In the genomic region with DNA sequence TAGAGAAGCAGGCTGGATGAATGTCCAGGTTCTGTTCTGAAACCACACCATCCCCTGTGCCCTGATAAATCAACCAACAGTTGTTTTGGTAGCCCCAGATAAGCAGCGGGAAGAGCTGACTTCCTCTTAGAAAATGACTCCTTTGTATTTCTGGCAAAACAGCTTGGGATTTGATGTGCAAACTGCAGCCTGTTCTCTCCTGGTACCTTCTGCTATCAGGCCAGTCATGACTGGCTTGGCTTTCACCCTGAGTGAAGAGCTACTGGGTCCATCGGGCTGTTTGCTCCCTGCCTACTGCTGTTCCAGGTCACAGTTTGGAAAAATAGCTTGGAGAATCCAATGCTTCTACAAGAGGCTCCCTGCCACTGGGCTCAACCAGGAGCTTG, we compare ENCODE assay signal across 1 cellular context.
TF ChIP-seq lines count a peak whose summit lies in the region.

No MANE protein-coding gene starts in this region.

TF ChIP-seq in K562, 482 proteins besides CTCF, POLR2A, EP300 and RAD21 (continued from another document and continues in another):
- TF ChIP-seq, protein P1, sequence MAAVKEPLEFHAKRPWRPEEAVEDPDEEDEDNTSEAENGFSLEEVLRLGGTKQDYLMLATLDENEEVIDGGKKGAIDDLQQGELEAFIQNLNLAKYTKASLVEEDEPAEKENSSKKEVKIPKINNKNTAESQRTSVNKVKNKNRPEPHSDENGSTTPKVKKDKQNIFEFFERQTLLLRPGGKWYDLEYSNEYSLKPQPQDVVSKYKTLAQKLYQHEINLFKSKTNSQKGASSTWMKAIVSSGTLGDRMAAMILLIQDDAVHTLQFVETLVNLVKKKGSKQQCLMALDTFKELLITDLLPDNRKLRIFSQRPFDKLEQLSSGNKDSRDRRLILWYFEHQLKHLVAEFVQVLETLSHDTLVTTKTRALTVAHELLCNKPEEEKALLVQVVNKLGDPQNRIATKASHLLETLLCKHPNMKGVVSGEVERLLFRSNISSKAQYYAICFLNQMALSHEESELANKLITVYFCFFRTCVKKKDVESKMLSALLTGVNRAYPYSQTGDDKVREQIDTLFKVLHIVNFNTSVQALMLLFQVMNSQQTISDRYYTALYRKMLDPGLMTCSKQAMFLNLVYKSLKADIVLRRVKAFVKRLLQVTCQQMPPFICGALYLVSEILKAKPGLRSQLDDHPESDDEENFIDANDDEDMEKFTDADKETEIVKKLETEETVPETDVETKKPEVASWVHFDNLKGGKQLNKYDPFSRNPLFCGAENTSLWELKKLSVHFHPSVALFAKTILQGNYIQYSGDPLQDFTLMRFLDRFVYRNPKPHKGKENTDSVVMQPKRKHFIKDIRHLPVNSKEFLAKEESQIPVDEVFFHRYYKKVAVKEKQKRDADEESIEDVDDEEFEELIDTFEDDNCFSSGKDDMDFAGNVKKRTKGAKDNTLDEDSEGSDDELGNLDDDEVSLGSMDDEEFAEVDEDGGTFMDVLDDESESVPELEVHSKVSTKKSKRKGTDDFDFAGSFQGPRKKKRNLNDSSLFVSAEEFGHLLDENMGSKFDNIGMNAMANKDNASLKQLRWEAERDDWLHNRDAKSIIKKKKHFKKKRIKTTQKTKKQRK (IDR thresholded peaks at IDR 0.05; ENCODE audit: borderline replicate concordance, low read depth, low read length) = no peak
- TF ChIP-seq, protein P2, sequence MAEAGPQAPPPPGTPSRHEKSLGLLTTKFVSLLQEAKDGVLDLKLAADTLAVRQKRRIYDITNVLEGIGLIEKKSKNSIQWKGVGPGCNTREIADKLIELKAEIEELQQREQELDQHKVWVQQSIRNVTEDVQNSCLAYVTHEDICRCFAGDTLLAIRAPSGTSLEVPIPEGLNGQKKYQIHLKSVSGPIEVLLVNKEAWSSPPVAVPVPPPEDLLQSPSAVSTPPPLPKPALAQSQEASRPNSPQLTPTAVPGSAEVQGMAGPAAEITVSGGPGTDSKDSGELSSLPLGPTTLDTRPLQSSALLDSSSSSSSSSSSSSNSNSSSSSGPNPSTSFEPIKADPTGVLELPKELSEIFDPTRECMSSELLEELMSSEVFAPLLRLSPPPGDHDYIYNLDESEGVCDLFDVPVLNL (CRISPR knock-in tag; IDR thresholded peaks at IDR 0.05; ENCODE audit: low read depth) = no peak
- TF ChIP-seq KDM4B (IDR thresholded peaks at IDR 0.05; ENCODE audit: borderline replicate concordance in 2 of 2, low read depth in 1 of 2) (no peak), MCM2 (IDR thresholded peaks at IDR 0.05; ENCODE audit: low read depth) (no peak), KLF13 (tag; IDR thresholded peaks at IDR 0.05; ENCODE audit: borderline replicate concordance, low read depth) (0 out of 2 replicates have a peak, but pooled peaks have one; percentile 53), FOXK1 (CRISPR knock-in tag; IDR thresholded peaks at IDR 0.05; ENCODE audit: borderline replicate concordance) (0 out of 2 replicates have a peak, but pooled peaks have one; percentile 54), RBM34 (IDR thresholded peaks at IDR 0.05; ENCODE audit: borderline replicate concordance, insufficient read depth, low read length) (no peak), ETV1 (tag; conservative IDR thresholded peaks at IDR 0.05; ENCODE audit: low read depth) (peak; percentile 94), HEY1 (CRISPR knock-in tag; IDR thresholded peaks at IDR 0.05; ENCODE audit: borderline replicate concordance) (peak; percentile 9; the same call in 1 of the 2 replicates), SNRNP70 (optimal IDR thresholded peaks at IDR 0.05; ENCODE audit: low read depth, low read length) (no peak), MBD2 (IDR thresholded peaks at IDR 0.05; ENCODE audit: borderline replicate concordance, low read depth) (peak; percentile 90), HNRNPUL1 (IDR thresholded peaks at IDR 0.05; ENCODE audit: low read length) (no peak), ZSCAN32 (CRISPR knock-in tag; IDR thresholded peaks at IDR 0.05) (no peak), PRPF4 (IDR thresholded peaks at IDR 0.05; ENCODE audit: insufficient read depth, low read depth, low read length, poor library complexity, severe bottlenecking) (no peak), FOXP1 (CRISPR knock-in tag; IDR thresholded peaks at IDR 0.05) (0 out of 2 replicates have a peak, but pooled peaks have one; percentile 41), NCOA6 (IDR thresholded peaks at IDR 0.05) (no peak), SIRT6 (IDR thresholded peaks at IDR 0.05; ENCODE audit: low read depth, low read length) (no peak), ZNF77 (CRISPR knock-in tag; IDR thresholded peaks at IDR 0.05) (no peak), TEAD2 (tag; IDR thresholded peaks at IDR 0.05) (no peak), EGR1 (conservative IDR thresholded peaks at IDR 0.05) (0 out of 2 replicates have a peak, but pooled peaks have one; percentile 9), TAF9B (IDR thresholded peaks at IDR 0.05; ENCODE audit: partially characterized antibody) (no peak), ZNF785 (CRISPR knock-in tag; IDR thresholded peaks at IDR 0.05) (no peak), ZNF324 (CRISPR knock-in tag; IDR thresholded peaks at IDR 0.05) (0 out of 2 replicates have a peak, but pooled peaks have one; percentile 2), GABPB2 (CRISPR knock-in tag; conservative IDR thresholded peaks at IDR 0.05) (no peak), MAFG (tag; conservative IDR thresholded peaks at IDR 0.05) (peak; percentile 77), GTF2A2 (tag; IDR thresholded peaks at IDR 0.05) (no peak), NFE2 (IDR thresholded peaks at IDR 0.05; ENCODE audit: low read depth) (peak; percentile 90), NR2F6 (CRISPR knock-in tag; IDR thresholded peaks at IDR 0.05) (no peak), HNRNPLL (IDR thresholded peaks at IDR 0.05; ENCODE audit: low read depth, low read length, poor library complexity, severe bottlenecking) (no peak), ELF2 (CRISPR knock-in tag; IDR thresholded peaks at IDR 0.05) (no peak; the same call in 1 of the 2 replicates), ZZZ3 (IDR thresholded peaks at IDR 0.05) (no peak), ZBTB8A (IDR thresholded peaks at IDR 0.05; ENCODE audit: partially characterized antibody) (no peak), ZNF143 (CRISPR knock-in tag; IDR thresholded peaks at IDR 0.05) (no peak), SRSF1 (IDR thresholded peaks at IDR 0.05; ENCODE audit: low read depth, low read length) (no peak), FIP1L1 (IDR thresholded peaks at IDR 0.05; ENCODE audit: low read depth, low read length, poor library complexity, severe bottlenecking) (no peak), ZNF174 (CRISPR knock-in tag; IDR thresholded peaks at IDR 0.05) (no peak), SRF (CRISPR knock-in tag; IDR thresholded peaks at IDR 0.05) (no peak), ZNF232 (CRISPR knock-in tag; IDR thresholded peaks at IDR 0.05) (no peak)
- TF ChIP-seq, protein P3, sequence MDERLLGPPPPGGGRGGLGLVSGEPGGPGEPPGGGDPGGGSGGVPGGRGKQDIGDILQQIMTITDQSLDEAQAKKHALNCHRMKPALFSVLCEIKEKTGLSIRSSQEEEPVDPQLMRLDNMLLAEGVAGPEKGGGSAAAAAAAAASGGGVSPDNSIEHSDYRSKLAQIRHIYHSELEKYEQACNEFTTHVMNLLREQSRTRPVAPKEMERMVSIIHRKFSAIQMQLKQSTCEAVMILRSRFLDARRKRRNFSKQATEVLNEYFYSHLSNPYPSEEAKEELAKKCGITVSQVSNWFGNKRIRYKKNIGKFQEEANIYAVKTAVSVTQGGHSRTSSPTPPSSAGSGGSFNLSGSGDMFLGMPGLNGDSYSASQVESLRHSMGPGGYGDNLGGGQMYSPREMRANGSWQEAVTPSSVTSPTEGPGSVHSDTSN (CRISPR knock-in tag; IDR thresholded peaks at IDR 0.05; ENCODE audit: low read depth) = no peak
- TF ChIP-seq, protein P3 (tag; conservative IDR thresholded peaks at IDR 0.05; ENCODE audit: low read depth) = peak; percentile 86
- TF ChIP-seq, protein P4, sequence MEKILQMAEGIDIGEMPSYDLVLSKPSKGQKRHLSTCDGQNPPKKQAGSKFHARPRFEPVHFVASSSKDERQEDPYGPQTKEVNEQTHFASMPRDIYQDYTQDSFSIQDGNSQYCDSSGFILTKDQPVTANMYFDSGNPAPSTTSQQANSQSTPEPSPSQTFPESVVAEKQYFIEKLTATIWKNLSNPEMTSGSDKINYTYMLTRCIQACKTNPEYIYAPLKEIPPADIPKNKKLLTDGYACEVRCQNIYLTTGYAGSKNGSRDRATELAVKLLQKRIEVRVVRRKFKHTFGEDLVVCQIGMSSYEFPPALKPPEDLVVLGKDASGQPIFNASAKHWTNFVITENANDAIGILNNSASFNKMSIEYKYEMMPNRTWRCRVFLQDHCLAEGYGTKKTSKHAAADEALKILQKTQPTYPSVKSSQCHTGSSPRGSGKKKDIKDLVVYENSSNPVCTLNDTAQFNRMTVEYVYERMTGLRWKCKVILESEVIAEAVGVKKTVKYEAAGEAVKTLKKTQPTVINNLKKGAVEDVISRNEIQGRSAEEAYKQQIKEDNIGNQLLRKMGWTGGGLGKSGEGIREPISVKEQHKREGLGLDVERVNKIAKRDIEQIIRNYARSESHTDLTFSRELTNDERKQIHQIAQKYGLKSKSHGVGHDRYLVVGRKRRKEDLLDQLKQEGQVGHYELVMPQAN (IDR thresholded peaks at IDR 0.05; ENCODE audit: borderline replicate concordance) = no peak
- TF ChIP-seq, protein P5, sequence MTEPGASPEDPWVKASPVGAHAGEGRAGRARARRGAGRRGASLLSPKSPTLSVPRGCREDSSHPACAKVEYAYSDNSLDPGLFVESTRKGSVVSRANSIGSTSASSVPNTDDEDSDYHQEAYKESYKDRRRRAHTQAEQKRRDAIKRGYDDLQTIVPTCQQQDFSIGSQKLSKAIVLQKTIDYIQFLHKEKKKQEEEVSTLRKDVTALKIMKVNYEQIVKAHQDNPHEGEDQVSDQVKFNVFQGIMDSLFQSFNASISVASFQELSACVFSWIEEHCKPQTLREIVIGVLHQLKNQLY (CRISPR knock-in tag; conservative IDR thresholded peaks at IDR 0.05) = no peak
- TF ChIP-seq, protein P6, sequence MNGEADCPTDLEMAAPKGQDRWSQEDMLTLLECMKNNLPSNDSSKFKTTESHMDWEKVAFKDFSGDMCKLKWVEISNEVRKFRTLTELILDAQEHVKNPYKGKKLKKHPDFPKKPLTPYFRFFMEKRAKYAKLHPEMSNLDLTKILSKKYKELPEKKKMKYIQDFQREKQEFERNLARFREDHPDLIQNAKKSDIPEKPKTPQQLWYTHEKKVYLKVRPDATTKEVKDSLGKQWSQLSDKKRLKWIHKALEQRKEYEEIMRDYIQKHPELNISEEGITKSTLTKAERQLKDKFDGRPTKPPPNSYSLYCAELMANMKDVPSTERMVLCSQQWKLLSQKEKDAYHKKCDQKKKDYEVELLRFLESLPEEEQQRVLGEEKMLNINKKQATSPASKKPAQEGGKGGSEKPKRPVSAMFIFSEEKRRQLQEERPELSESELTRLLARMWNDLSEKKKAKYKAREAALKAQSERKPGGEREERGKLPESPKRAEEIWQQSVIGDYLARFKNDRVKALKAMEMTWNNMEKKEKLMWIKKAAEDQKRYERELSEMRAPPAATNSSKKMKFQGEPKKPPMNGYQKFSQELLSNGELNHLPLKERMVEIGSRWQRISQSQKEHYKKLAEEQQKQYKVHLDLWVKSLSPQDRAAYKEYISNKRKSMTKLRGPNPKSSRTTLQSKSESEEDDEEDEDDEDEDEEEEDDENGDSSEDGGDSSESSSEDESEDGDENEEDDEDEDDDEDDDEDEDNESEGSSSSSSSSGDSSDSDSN (IDR thresholded peaks at IDR 0.05; ENCODE audit: borderline replicate concordance in 1 of 2, low read depth in 2 of 2, low read length in 2 of 2) = peak in 1 of 2 experiments; percentile 76; a peak in 1 of 4 replicates
- TF ChIP-seq, protein P7, sequence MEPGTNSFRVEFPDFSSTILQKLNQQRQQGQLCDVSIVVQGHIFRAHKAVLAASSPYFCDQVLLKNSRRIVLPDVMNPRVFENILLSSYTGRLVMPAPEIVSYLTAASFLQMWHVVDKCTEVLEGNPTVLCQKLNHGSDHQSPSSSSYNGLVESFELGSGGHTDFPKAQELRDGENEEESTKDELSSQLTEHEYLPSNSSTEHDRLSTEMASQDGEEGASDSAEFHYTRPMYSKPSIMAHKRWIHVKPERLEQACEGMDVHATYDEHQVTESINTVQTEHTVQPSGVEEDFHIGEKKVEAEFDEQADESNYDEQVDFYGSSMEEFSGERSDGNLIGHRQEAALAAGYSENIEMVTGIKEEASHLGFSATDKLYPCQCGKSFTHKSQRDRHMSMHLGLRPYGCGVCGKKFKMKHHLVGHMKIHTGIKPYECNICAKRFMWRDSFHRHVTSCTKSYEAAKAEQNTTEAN (CRISPR knock-in tag; IDR thresholded peaks at IDR 0.05) = no peak
- TF ChIP-seq, protein P8, sequence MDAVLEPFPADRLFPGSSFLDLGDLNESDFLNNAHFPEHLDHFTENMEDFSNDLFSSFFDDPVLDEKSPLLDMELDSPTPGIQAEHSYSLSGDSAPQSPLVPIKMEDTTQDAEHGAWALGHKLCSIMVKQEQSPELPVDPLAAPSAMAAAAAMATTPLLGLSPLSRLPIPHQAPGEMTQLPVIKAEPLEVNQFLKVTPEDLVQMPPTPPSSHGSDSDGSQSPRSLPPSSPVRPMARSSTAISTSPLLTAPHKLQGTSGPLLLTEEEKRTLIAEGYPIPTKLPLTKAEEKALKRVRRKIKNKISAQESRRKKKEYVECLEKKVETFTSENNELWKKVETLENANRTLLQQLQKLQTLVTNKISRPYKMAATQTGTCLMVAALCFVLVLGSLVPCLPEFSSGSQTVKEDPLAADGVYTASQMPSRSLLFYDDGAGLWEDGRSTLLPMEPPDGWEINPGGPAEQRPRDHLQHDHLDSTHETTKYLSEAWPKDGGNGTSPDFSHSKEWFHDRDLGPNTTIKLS (IDR thresholded peaks at IDR 0.05; ENCODE audit: borderline replicate concordance, low read depth) = no peak
- TF ChIP-seq, protein P9, sequence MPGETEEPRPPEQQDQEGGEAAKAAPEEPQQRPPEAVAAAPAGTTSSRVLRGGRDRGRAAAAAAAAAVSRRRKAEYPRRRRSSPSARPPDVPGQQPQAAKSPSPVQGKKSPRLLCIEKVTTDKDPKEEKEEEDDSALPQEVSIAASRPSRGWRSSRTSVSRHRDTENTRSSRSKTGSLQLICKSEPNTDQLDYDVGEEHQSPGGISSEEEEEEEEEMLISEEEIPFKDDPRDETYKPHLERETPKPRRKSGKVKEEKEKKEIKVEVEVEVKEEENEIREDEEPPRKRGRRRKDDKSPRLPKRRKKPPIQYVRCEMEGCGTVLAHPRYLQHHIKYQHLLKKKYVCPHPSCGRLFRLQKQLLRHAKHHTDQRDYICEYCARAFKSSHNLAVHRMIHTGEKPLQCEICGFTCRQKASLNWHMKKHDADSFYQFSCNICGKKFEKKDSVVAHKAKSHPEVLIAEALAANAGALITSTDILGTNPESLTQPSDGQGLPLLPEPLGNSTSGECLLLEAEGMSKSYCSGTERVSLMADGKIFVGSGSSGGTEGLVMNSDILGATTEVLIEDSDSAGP (CRISPR knock-in tag; IDR thresholded peaks at IDR 0.05) = no peak
